In the genomic region with DNA sequence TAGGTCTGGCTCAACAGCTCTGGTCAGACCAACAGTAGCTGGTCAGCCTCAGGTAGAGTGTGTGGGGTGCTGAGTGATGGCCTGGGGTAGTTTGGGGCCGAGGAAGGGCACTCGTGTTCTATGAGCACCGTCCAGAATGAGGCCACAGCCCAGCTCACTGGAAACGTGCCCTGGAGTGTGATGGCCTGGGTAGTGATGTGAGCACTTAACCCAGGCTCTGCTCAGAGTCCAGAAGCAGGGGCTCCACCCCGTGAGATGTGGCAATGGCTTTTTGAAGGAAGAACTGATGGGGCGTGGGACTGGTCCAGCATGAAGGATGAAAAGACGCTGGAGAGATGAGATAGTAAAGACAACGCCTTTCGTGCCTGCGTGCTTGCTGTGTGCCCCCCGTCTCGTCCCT, we compare ENCODE assay signal across 20 cellular contexts.
"Had no signal": no experiment of that assay in that cellular context is flagged by ENCODE, and none has a peak within 500 bp of the region (broad histone marks: within the 10 kb centered on the region; RNA-seq: fewer than 3 reads in every experiment).

No MANE protein-coding gene starts in this region.

- H3K4me3 Mint-ChIP-seq: activated CD4-positive, alpha-beta T cell treated with anti-CD3 and anti-CD28 coated beads, Interleukin-2, amount 10 ng/mL, durations not matched to agents 7 days and 5 days; dendritic cell treated with granulocyte-macrophage colony-stimulating factor and Interleukin-4, amounts not matched to agents 40 ng/mL and 50 ng/mL, for 4 days; memory B cell; naive B cell had no signal

- H3K4me1 ChIP-seq: adrenal gland, breast epithelium, uterus had no signal

- H3K4me3 ChIP-seq: adrenal gland, breast epithelium, ovary, tibial artery, uterus had no signal

- H3K9me3 ChIP-seq: adrenal gland, breast epithelium, ovary, tibial artery, uterus had no signal

- H3K27me3 ChIP-seq: adrenal gland, breast epithelium, ovary, tibial artery, uterus had no signal

- H3K27me3 Mint-ChIP-seq: activated CD4-positive, alpha-beta T cell treated with anti-CD3 and anti-CD28 coated beads, Interleukin-2, amount 10 ng/mL, durations not matched to agents 7 days and 5 days; dendritic cell treated with granulocyte-macrophage colony-stimulating factor and Interleukin-4, amounts not matched to agents 40 ng/mL and 50 ng/mL, for 4 days had no signal

- H3K36me3 Mint-ChIP-seq: memory B cell had no signal

- H3K4me1 Mint-ChIP-seq: activated CD4-positive, alpha-beta T cell treated with anti-CD3 and anti-CD28 coated beads, Interleukin-2, amount 10 ng/mL, durations not matched to agents 7 days and 5 days; memory B cell; naive B cell had no signal

- H3K36me3 ChIP-seq: adrenal gland, breast epithelium, ovary, uterus had no signal

- H3K27ac ChIP-seq: adrenal gland, breast epithelium, ovary, tibial artery, uterus had no signal

- H3K27ac Mint-ChIP-seq: activated CD4-positive, alpha-beta T cell treated with anti-CD3 and anti-CD28 coated beads, Interleukin-2, amount 10 ng/mL, durations not matched to agents 7 days and 5 days; activated naive CD4-positive, alpha-beta T cell treated with anti-CD3 and anti-CD28 coated beads, Interleukin-2, amount 50 U/mL, for 72 hours; dendritic cell treated with granulocyte-macrophage colony-stimulating factor and Interleukin-4, amounts not matched to agents 40 ng/mL and 50 ng/mL, for 4 days; memory B cell had no signal

- DNase-seq: activated CD4-positive, alpha-beta T cell treated with anti-CD3 and anti-CD28 coated beads, Interleukin-2, amount 10 ng/mL, durations not matched to agents 7 days and 5 days; activated gamma-delta T cell treated with Interleukin-2 at 50 U/mL for 16 hours; adrenal gland; effector memory CD4-positive, alpha-beta T cell; foreskin fibroblast; glutamatergic neuron; hippocampal formation; naive B cell; ovary; stimulated activated CD4-positive, alpha-beta T cell treated with anti-CD3 and anti-CD28 coated beads, Interleukin-12 subunit alpha, Interleukin-12 subunit beta, amount 100 ng/mL, for 4 hours; stimulated activated CD4-positive, alpha-beta T cell treated with anti-CD3 and anti-CD28 coated beads, Interleukin-1b, Interleukin-23, amount 100 ng/mL, for 48 hours; stimulated activated naive CD4-positive, alpha-beta T cell treated with Interleukin-2 at 50 U/mL for 16 hours; T-helper 1 cell; T-helper 9 cell; uterus had no signal

- H3K9me3 Mint-ChIP-seq: activated CD4-positive, alpha-beta T cell treated with anti-CD3 and anti-CD28 coated beads, Interleukin-2, amount 10 ng/mL, durations not matched to agents 7 days and 5 days; dendritic cell treated with granulocyte-macrophage colony-stimulating factor and Interleukin-4, amounts not matched to agents 40 ng/mL and 50 ng/mL, for 4 days had no signal
